ENCODE assay signal across 24 cellular contexts in the genomic region with DNA sequence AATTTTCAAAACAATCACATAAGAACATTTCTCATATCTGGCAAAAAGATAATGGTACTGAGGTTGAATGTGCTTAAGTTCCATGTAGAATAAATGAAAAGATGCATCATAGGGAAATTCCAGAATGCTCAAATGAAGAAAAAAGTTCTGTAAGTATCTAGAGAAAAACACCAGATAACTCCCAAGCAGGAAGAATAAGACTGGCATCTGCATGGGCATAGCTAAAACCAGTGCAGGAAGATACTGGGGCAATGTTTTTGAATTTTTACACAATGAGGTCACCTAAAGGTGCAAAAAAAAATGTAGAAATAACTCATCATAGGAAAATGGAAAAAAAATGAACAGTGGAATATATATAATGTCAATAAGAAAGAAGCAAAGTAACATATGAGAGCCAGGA.
A peak's percentile ranks its signal among the peaks of the same experiment; 100 is the strongest.
DNase-seq lines count a peak whose midpoint lies in the region; ATAC-seq and TF ChIP-seq lines count a peak whose summit lies in the region.
"Had no signal": no experiment of that assay in that cellular context is flagged by ENCODE, and none has a peak within 500 bp of the region (broad histone marks: within the 10 kb centered on the region; RNA-seq: fewer than 3 reads in every experiment).

No MANE protein-coding gene starts in this region.

- no peaks in the 10 kb centered on the region for H3K27me3 ChIP-seq in foreskin keratinocyte
- H3K27me3 ChIP-seq: BE2C, BLaER1 had no signal

- DNase-seq in NCI-H226 (peak; percentile 60), foreskin keratinocyte (peak; percentile 34 to 52), kidney glomerular epithelial cell (lab: John Stamatoyannopoulos, UW) (peak; percentile 19), NCI-H1930 (lab: John Stamatoyannopoulos, UW) (no peak), amygdala (lab: John Stamatoyannopoulos, UW) (no peak), NCI-H510A treated with DMSO at 0.1 percent for 48 hours (lab: John Stamatoyannopoulos, UW) (no peak)
- DNase-seq in effector CD4-positive, alpha-beta T cell: no peak
- DNase-seq: 8988T; ACHN; BE2C; C1 segment of cervical spinal cord; CD4-positive, alpha-beta memory T cell; CD4-positive, CD25-positive, alpha-beta regulatory T cell; CD8-positive, alpha-beta memory T cell; COR-L47; DMS 273 treated with DMSO at 0.1 percent for 48 hours; DMS153; DMS53; DMS79; DND-41; EL; GDM1 had no signal

- ATAC-seq in foreskin keratinocyte: peak; percentile 29
- ATAC-seq: GM12878 had no signal

- H3K4me1 ChIP-seq in foreskin keratinocyte: no peaks in the 10 kb centered on the region
- H3K4me1 ChIP-seq: BE2C had no signal

- no peak for TF ChIP-seq CTCF in foreskin keratinocyte (conservative IDR thresholded peaks at IDR 0.05)

- H3K27ac ChIP-seq in foreskin keratinocyte: peak overlapping the region; percentile 45
- H3K27ac ChIP-seq: BLaER1 had no signal

Comparison
In these comparisons a context has a peak if more than half of its experiments do, and no peak if none do; other contexts are left out.
1. DNase-seq: peak in NCI-H226 (single experiment), foreskin keratinocyte (2 of 2) and kidney glomerular epithelial cell (single experiment); none in NCI-H1930 (0 of 2), effector CD4-positive, alpha-beta T cell (single experiment), amygdala (0 of 56) and NCI-H510A treated with DMSO at 0.1 percent for 48 hours (single experiment).